9 cellular contexts compared by ENCODE assay signal in genomic region chr12:106288510-106289195, GRCh38. TPM values are rescaled to one million over a fixed set of nuclear protein-coding genes. Genes with fewer than 3 reads are reported as not detected.
A peak's percentile ranks its signal among the peaks of the same experiment; 100 is the strongest.
DNase-seq lines count a peak whose midpoint lies in the region; ATAC-seq and TF ChIP-seq lines count a peak whose summit lies in the region.
"Had no signal": no experiment of that assay in that cellular context is flagged by ENCODE, and none has a peak within 500 bp of the region (broad histone marks: within the 10 kb centered on the region; RNA-seq: fewer than 3 reads in every experiment).

No MANE protein-coding gene starts in this region.

- H3K36me3 ChIP-seq in SK-N-SH (replicated peaks in 1 of 2; ENCODE audit: control insufficient read depth in 1 of 2, insufficient read depth in 2 of 2, low read length in 1 of 2) (no peaks in the 10 kb centered on the region), fibroblast of lung (ENCODE audit: control insufficient read depth, insufficient read depth, low read length) (no peaks in the 10 kb centered on the region), stomach (no peaks in the 10 kb centered on the region), aorta (ENCODE audit: control insufficient read depth in 1 of 2, insufficient read depth in 2 of 2, low read length in 1 of 2) (no peaks in the 10 kb centered on the region), neuronal stem cell (replicated peaks in 1 of 2; ENCODE audit: control insufficient read depth in 2 of 2, insufficient read depth in 2 of 2, low read length in 2 of 2) (no peaks in the 10 kb centered on the region)

- CTCF ChIA-PET in activated CD4-positive, alpha-beta memory T cell treated with anti-CD3 and anti-CD28 coated beads for 36 hours (lab: Charles Lee), result interaction anchor here (1.4 to 1.5 kb wide), 2 partner anchors 12 to 65 kb away, joined by 5 to 7 read pairs; no protein-coding TSS in a partner anchor
- CTCF ChIA-PET in activated CD4-positive, alpha-beta memory T cell treated with anti-CD3 and anti-CD28 coated beads, Interleukin-2, amount 10 ng/mL, durations not matched to agents 7 days and 5 days (lab: Charles Lee), result interaction anchor here (0.6 to 1.0 kb wide), 2 partner anchors 57 to 61 kb away, joined by 3 read pairs; no protein-coding TSS in a partner anchor
- CTCF ChIA-PET in SK-N-SH (lab: Yijun Ruan, JAX), result interaction anchor here (0.6 to 1.5 kb wide), 2 partner anchors 62 to 816 kb away, joined by 3 to 4 read pairs; no protein-coding TSS in a partner anchor

- POLR2A ChIA-PET in activated CD4-positive, alpha-beta memory T cell treated with anti-CD3 and anti-CD28 coated beads for 36 hours (lab: Charles Lee), result interaction anchor here (0.6 to 1.0 kb wide), 2 partner anchors 9 to 13 kb away, joined by 3 read pairs; no protein-coding TSS in a partner anchor
- POLR2A ChIA-PET in activated CD4-positive, alpha-beta memory T cell treated with anti-CD3 and anti-CD28 coated beads, Interleukin-2, amount 10 ng/mL, durations not matched to agents 7 days and 5 days (lab: Charles Lee), result no interaction called here
- POLR2A ChIA-PET in SK-N-SH (lab: Yijun Ruan, JAX), result no interaction called here

- H3K4me1 ChIP-seq in SK-N-SH (ENCODE audit: control insufficient read depth in 1 of 2, insufficient read depth in 2 of 2, low read depth in 1 of 2, low read length in 1 of 2), result peaks cover 0 to 4% of the 10 kb centered on the region in 2 experiments; a peak in 2 of 4 replicates
- peaks cover 3% of the 10 kb centered on the region for H3K4me1 ChIP-seq in fibroblast of lung (ENCODE audit: control insufficient read depth, extremely low read depth, insufficient read depth, low read length)
- peaks cover 5 to 25% (median 8%) of the 10 kb centered on the region in 4 donors for H3K4me1 ChIP-seq in stomach
- no peaks in the 10 kb centered on the region for H3K4me1 ChIP-seq in aorta (ENCODE audit: control insufficient read depth in 1 of 2, insufficient read depth in 2 of 2, low read length in 2 of 2)
- peaks cover 0 to 2% of the 10 kb centered on the region in 2 donors for H3K4me1 ChIP-seq in neuronal stem cell (ENCODE audit: control insufficient read depth in 2 of 2, insufficient read depth in 1 of 2, low read depth in 1 of 2, low read length in 2 of 2)

- H3K27me3 Mint-ChIP-seq in activated CD4-positive, alpha-beta memory T cell treated with anti-CD3 and anti-CD28 coated beads for 36 hours, result peaks cover 1% of the 10 kb centered on the region
- H3K27me3 Mint-ChIP-seq in activated CD4-positive, alpha-beta memory T cell treated with anti-CD3 and anti-CD28 coated beads, Interleukin-2, amount 10 ng/mL, durations not matched to agents 7 days and 5 days, result peaks cover 3% of the 10 kb centered on the region

- H4K8ac ChIP-seq in neuronal stem cell (ENCODE audit: low read depth, low read length), result no peak overlapping the region

- H3K9ac ChIP-seq in SK-N-SH (peak overlapping the region; percentile 44; the same call in 1 of the 2 replicates), fibroblast of lung (ENCODE audit: insufficient read depth, low read length) (no peak overlapping the region), neuronal stem cell (ENCODE audit: low read depth, low read length, poor library complexity) (no peak overlapping the region)

- H3K4me2 ChIP-seq in SK-N-SH (no peak overlapping the region), fibroblast of lung (ENCODE audit: extremely low read depth, insufficient read depth, low read length) (no peak overlapping the region), neuronal stem cell (ENCODE audit: insufficient read depth, low read length, poor library complexity, severe bottlenecking) (no peak overlapping the region)

- no peaks in the 10 kb centered on the region for H3K9me3 Mint-ChIP-seq in activated CD4-positive, alpha-beta memory T cell treated with anti-CD3 and anti-CD28 coated beads for 36 hours
- no peaks in the 10 kb centered on the region for H3K9me3 Mint-ChIP-seq in activated CD4-positive, alpha-beta memory T cell treated with anti-CD3 and anti-CD28 coated beads, Interleukin-2, amount 10 ng/mL, durations not matched to agents 7 days and 5 days

- H4K91ac ChIP-seq in neuronal stem cell (ENCODE audit: low read depth, low read length, poor library complexity), result no peak overlapping the region

- H3K36me3 Mint-ChIP-seq in activated CD4-positive, alpha-beta memory T cell treated with anti-CD3 and anti-CD28 coated beads for 36 hours, result no peaks in the 10 kb centered on the region
- no peaks in the 10 kb centered on the region for H3K36me3 Mint-ChIP-seq in activated CD4-positive, alpha-beta memory T cell treated with anti-CD3 and anti-CD28 coated beads, Interleukin-2, amount 10 ng/mL, durations not matched to agents 7 days and 5 days (ENCODE audit: low read depth)

- no peak for ATAC-seq in aorta (ENCODE audit: low FRiP score)

- H3K79me1 ChIP-seq in neuronal stem cell (ENCODE audit: low read depth, low read length), result no peaks in the 10 kb centered on the region

- peak overlapping the region; percentile 90 for H2AFZ ChIP-seq in SK-N-SH (ENCODE audit: low read depth)
- H2AFZ ChIP-seq in fibroblast of lung (ENCODE audit: low read length), result no peak overlapping the region
- no peak overlapping the region for H2AFZ ChIP-seq in neuronal stem cell (ENCODE audit: low read length)

- H3K9me3 ChIP-seq in SK-N-SH, result no peaks in the 10 kb centered on the region
- no peaks in the 10 kb centered on the region for H3K9me3 ChIP-seq in fibroblast of lung (ENCODE audit: control insufficient read depth, insufficient read depth, low read depth, low read length)
- H3K9me3 ChIP-seq in stomach, result no peaks in the 10 kb centered on the region
- H3K9me3 ChIP-seq in aorta (ENCODE audit: control insufficient read depth, low read length), result no peaks in the 10 kb centered on the region
- H3K9me3 ChIP-seq in neuronal stem cell (replicated peaks in 1 of 2; ENCODE audit: control insufficient read depth in 2 of 2, insufficient read depth in 1 of 2, low read depth in 1 of 2, low read length in 2 of 2), result no peaks in the 10 kb centered on the region

- DNase-seq in activated CD4-positive, alpha-beta memory T cell treated with anti-CD3 and anti-CD28 coated beads for 36 hours, result peak; percentile 66
- no peak for DNase-seq in activated CD4-positive, alpha-beta memory T cell treated with anti-CD3 and anti-CD28 coated beads, Interleukin-2, amount 10 ng/mL, durations not matched to agents 7 days and 5 days
- DNase-seq in SK-N-SH (no peak), fibroblast of lung (ENCODE audit: low read depth in 2 of 2) (peak; percentile 96), stomach (no peak), aorta (no peak), neuronal stem cell (ENCODE audit: low spot score) (no peak)
- DNase-seq in effector CD4-positive, alpha-beta T cell, result no peak
- DNase-seq: DND-41 had no signal

- no peak for TF ChIP-seq RAD21 in SK-N-SH (IDR thresholded peaks at IDR 0.05; ENCODE audit: low read length)

- H3K27me3 ChIP-seq in SK-N-SH (ENCODE audit: insufficient read depth), result no peaks in the 10 kb centered on the region
- H3K27me3 ChIP-seq in fibroblast of lung (ENCODE audit: control insufficient read depth, insufficient read depth, low read length), result no peaks in the 10 kb centered on the region
- H3K27me3 ChIP-seq in stomach, result no peaks in the 10 kb centered on the region
- peaks cover 0 to 5% of the 10 kb centered on the region in 2 donors for H3K27me3 ChIP-seq in aorta (ENCODE audit: control insufficient read depth in 1 of 2, insufficient read depth in 2 of 2, low read length in 1 of 2)
- H3K27me3 ChIP-seq in neuronal stem cell (ENCODE audit: control insufficient read depth in 3 of 3, insufficient read depth in 3 of 3, low read depth in 1 of 3, low read length in 3 of 3), result peaks cover 0 to 6% (median 0%) of the 10 kb centered on the region in 3 experiments

- peaks cover 9% of the 10 kb centered on the region for H3F3A ChIP-seq in SK-N-SH (replicated peaks; ENCODE audit: insufficient read depth)

- peaks cover 37% of the 10 kb centered on the region for H3K4me1 Mint-ChIP-seq in activated CD4-positive, alpha-beta memory T cell treated with anti-CD3 and anti-CD28 coated beads for 36 hours (ENCODE audit: low read depth)
- peaks cover 16% of the 10 kb centered on the region for H3K4me1 Mint-ChIP-seq in activated CD4-positive, alpha-beta memory T cell treated with anti-CD3 and anti-CD28 coated beads, Interleukin-2, amount 10 ng/mL, durations not matched to agents 7 days and 5 days

- no peak overlapping the region for H2BK5ac ChIP-seq in neuronal stem cell (ENCODE audit: low read length)

- H3K4me3 Mint-ChIP-seq in activated CD4-positive, alpha-beta memory T cell treated with anti-CD3 and anti-CD28 coated beads for 36 hours, result no peak overlapping the region
- H3K4me3 Mint-ChIP-seq in activated CD4-positive, alpha-beta memory T cell treated with anti-CD3 and anti-CD28 coated beads, Interleukin-2, amount 10 ng/mL, durations not matched to agents 7 days and 5 days, result no peak overlapping the region

- intact Hi-C loops in activated CD4-positive, alpha-beta memory T cell treated with anti-CD3 and anti-CD28 coated beads for 36 hours (cut with micrococcal nuclease), result no loop called here
- intact Hi-C loops in stomach (cut with DNase I; ENCODE audit: low total_unique reads), result no loop called here
- intact Hi-C loops in aorta (cut with DNase I), result loop anchor here in 1 of 2 donors (10.0 kb wide), 1 partner anchor 864 kb away; no protein-coding TSS in a partner anchor

- H3K79me2 ChIP-seq in SK-N-SH (ENCODE audit: insufficient read depth), result no peaks in the 10 kb centered on the region
- H3K79me2 ChIP-seq in fibroblast of lung (ENCODE audit: control insufficient read depth, insufficient read depth, low read length), result no peaks in the 10 kb centered on the region

- H2AK5ac ChIP-seq in neuronal stem cell (ENCODE audit: low read depth, low read length), result no peak overlapping the region

- no peak overlapping the region for H3K23ac ChIP-seq in neuronal stem cell (ENCODE audit: low read depth, low read length, poor library complexity)

- H3K27ac ChIP-seq in SK-N-SH (ENCODE audit: low read depth in 2 of 2, low read length in 1 of 2) (peak overlapping the region in 1 of 2 experiments; percentile 89; a peak in 2 of 4 replicates), fibroblast of lung (ENCODE audit: insufficient read depth, low read length) (peak overlapping the region; percentile 22), stomach (peak overlapping the region in 3 of 5 donors; percentile 7 to 54 (median 18)), aorta (ENCODE audit: low read depth in 1 of 2, low read length in 2 of 2) (no peak overlapping the region), neuronal stem cell (replicated peaks; ENCODE audit: low read length) (no peak overlapping the region)

- H2BK15ac ChIP-seq in neuronal stem cell (ENCODE audit: low read length), result no peak overlapping the region

- no peak for TF ChIP-seq CTCF in SK-N-SH (IDR thresholded peaks at IDR 0.05)
- no peak for TF ChIP-seq CTCF in fibroblast of lung (conservative IDR thresholded peaks at IDR 0.05 in 1 of 2, IDR thresholded peaks at IDR 0.05 in 1 of 2; ENCODE audit: low read depth in 1 of 2, low read length in 2 of 2)
- TF ChIP-seq CTCF in stomach (IDR thresholded peaks at IDR 0.05), result no peak

- H3K4ac ChIP-seq in neuronal stem cell (ENCODE audit: low read length), result no peak overlapping the region

- H2BK12ac ChIP-seq in neuronal stem cell (ENCODE audit: low read length), result no peak overlapping the region

- H3K4me3 ChIP-seq in SK-N-SH (ENCODE audit: low read depth in 2 of 2, low read length in 1 of 2) (no peak overlapping the region), fibroblast of lung (replicated peaks in 1 of 4; ENCODE audit: control extremely low read depth in 1 of 4, insufficient read depth in 1 of 4, low read depth in 3 of 4, low read length in 4 of 4) (no peak overlapping the region), stomach (no peak overlapping the region), aorta (ENCODE audit: low read length in 2 of 2) (no peak overlapping the region), neuronal stem cell (ENCODE audit: low read length in 2 of 2) (no peak overlapping the region)

- H4K20me1 ChIP-seq in SK-N-SH (ENCODE audit: insufficient read depth) (no peaks in the 10 kb centered on the region), fibroblast of lung (ENCODE audit: control insufficient read depth, extremely low read depth, insufficient read depth, low read length) (no peaks in the 10 kb centered on the region)

- TF ChIP-seq EP300 in SK-N-SH (IDR thresholded peaks at IDR 0.05; ENCODE audit: borderline replicate concordance in 1 of 2, low read depth in 1 of 2, low read length in 1 of 2), result 0 out of 4 replicates have a peak, but pooled peaks of 1 of the 2 experiments have one; percentile 14
- TF ChIP-seq EP300 in stomach (IDR thresholded peaks at IDR 0.05), result no peak

- H3K27ac Mint-ChIP-seq in activated CD4-positive, alpha-beta memory T cell treated with anti-CD3 and anti-CD28 coated beads for 36 hours, result peak overlapping the region; percentile 78
- H3K27ac Mint-ChIP-seq in activated CD4-positive, alpha-beta memory T cell treated with anti-CD3 and anti-CD28 coated beads, Interleukin-2, amount 10 ng/mL, durations not matched to agents 7 days and 5 days, result no peak overlapping the region

- no peak overlapping the region for H3K18ac ChIP-seq in neuronal stem cell (ENCODE audit: low read length)

- no peak overlapping the region for H3K14ac ChIP-seq in neuronal stem cell (ENCODE audit: low read length)

- H2BK120ac ChIP-seq in neuronal stem cell (ENCODE audit: low read depth, low read length), result no peak overlapping the region

- no peak for TF ChIP-seq POLR2A in stomach (IDR thresholded peaks at IDR 0.05)

- WGBS in SK-N-SH (ENCODE audit: low lambda C conversion rate), result 44% methylated on average over 7 of the region's 9 CpGs
- whole genome bisulfite sequencing in stomach, 5 donors, result 51 to 66% (median 59%) methylated on average over 9 of the region's 9 CpGs
- WGBS in aorta, 2 donors, result 76 to 84% methylated on average over 9 of the region's 9 CpGs
- no CpG with 5 or more reads among the region's 9 CpGs for WGBS in neuronal stem cell (ENCODE audit: extremely low coverage in 2 of 2, insufficient read length in 2 of 2, insufficient replicate concordance in 1 of 2), 2 donors

- H3K9me2 ChIP-seq in SK-N-SH, result no peaks in the 10 kb centered on the region

RNA-seq across cellular contexts. Expression of gene TCP11L2, which starts 13.9 kb away (rescaled TPM):
- 10 to 100 TPM in 1 of 2 experiments, 1 to 10 TPM in 1; 8.8 to 10.3 TPM for total RNA-seq in activated CD4-positive, alpha-beta memory T cell treated with anti-CD3 and anti-CD28 coated beads for 36 hours
- total RNA-seq in activated CD4-positive, alpha-beta memory T cell treated with anti-CD3 and anti-CD28 coated beads, Interleukin-2, amount 10 ng/mL, durations not matched to agents 7 days and 5 days, result 10 to 100 TPM; 25.1 to 27.8 TPM
- polyA plus RNA-seq in SK-N-SH (2012; rRNA removed) (4.0 and 5.5 TPM in 2 replicates), fibroblast of lung (9.9 and 23.6 TPM in 2 replicates), stomach (1 to 10 TPM; 2.3 to 7.5 (median 5.0) TPM), aorta (1 to 10 TPM; 5.5 to 9.2 TPM)
- polyA plus RNA-seq in SK-N-SH (2012; cell fraction: cytosol; rRNA removed), result 3.2 and 3.8 TPM in 2 replicates
- 6.3 and 11.7 TPM in 2 replicates for polyA plus RNA-seq in SK-N-SH (2012; cell fraction: nucleus; rRNA removed)
- total RNA-seq in fibroblast of lung (48.0 and 82.6 TPM in 2 replicates), stomach (10 to 100 TPM in 4 of 5 donors, under 1 TPM in 1; 0.29 to 57.5 (median 32.1) TPM), aorta (10 to 100 TPM; 24.8 to 50.9 TPM)
- 3.9 and 9.2 TPM in 2 replicates for polyA plus RNA-seq in fibroblast of lung (2012)
- polyA minus RNA-seq in fibroblast of lung (ENCODE audit: low replicate concordance), result 28.0 and 28.8 TPM in 2 replicates
- polyA plus RNA-seq in neuronal stem cell (2013, experiment 1 of 2), result 5.3 TPM
- 5.4 TPM for polyA plus RNA-seq in neuronal stem cell (2013, experiment 2 of 2)

RNA-seq across cellular contexts. Expression of gene CKAP4, which starts 40.8 kb away (rescaled TPM):
- total RNA-seq in activated CD4-positive, alpha-beta memory T cell treated with anti-CD3 and anti-CD28 coated beads for 36 hours, result 10 to 100 TPM; 18.5 to 19.0 TPM
- 1 to 10 TPM; 5.2 to 5.3 TPM for total RNA-seq in activated CD4-positive, alpha-beta memory T cell treated with anti-CD3 and anti-CD28 coated beads, Interleukin-2, amount 10 ng/mL, durations not matched to agents 7 days and 5 days
- 112 and 113 TPM in 2 replicates for polyA plus RNA-seq in SK-N-SH (2012; rRNA removed)
- 120 and 133 TPM in 2 replicates for polyA plus RNA-seq in SK-N-SH (2012; cell fraction: cytosol; rRNA removed)
- polyA plus RNA-seq in SK-N-SH (2012; cell fraction: nucleus; rRNA removed), result 79.8 and 105 TPM in 2 replicates
- 72.7 and 132 TPM in 2 replicates for total RNA-seq in fibroblast of lung
- polyA plus RNA-seq in fibroblast of lung, result 247 and 282 TPM in 2 replicates
- 236 and 260 TPM in 2 replicates for polyA plus RNA-seq in fibroblast of lung (2012)
- 69.3 and 70.2 TPM in 2 replicates for polyA minus RNA-seq in fibroblast of lung (ENCODE audit: low replicate concordance)
- 10 to 100 TPM; 36.2 to 98.7 (median 71.0) TPM for total RNA-seq in stomach
- 10 to 100 TPM; 13.7 to 27.3 (median 20.6) TPM for polyA plus RNA-seq in stomach
- 10 to 100 TPM; 61.1 to 69.6 TPM for total RNA-seq in aorta
- polyA plus RNA-seq in aorta, result 10 to 100 TPM; 17.2 to 25.4 TPM
- 122 TPM for polyA plus RNA-seq in neuronal stem cell (2013, experiment 1 of 2)
- polyA plus RNA-seq in neuronal stem cell (2013, experiment 2 of 2), result 125 TPM

Comparison
In these comparisons a context has a peak if more than half of its experiments do, and no peak if none do; other contexts are left out.
1. DNase-seq: peak in activated CD4-positive, alpha-beta memory T cell treated with anti-CD3 and anti-CD28 coated beads for 36 hours (single experiment) and fibroblast of lung (2 of 2); none in activated CD4-positive, alpha-beta memory T cell treated with anti-CD3 and anti-CD28 coated beads, Interleukin-2, amount 10 ng/mL, durations not matched to agents 7 days and 5 days (single experiment), SK-N-SH (single experiment), stomach (single experiment), effector CD4-positive, alpha-beta T cell (single experiment), aorta (0 of 2) and neuronal stem cell (single experiment).
2. H3K27ac ChIP-seq: peak in fibroblast of lung (single experiment) and stomach (3 of 5); none in aorta (0 of 2) and neuronal stem cell (single experiment).